8 cellular contexts compared by ENCODE assay signal in genomic region chr2:71067567-71068217, GRCh38. TPM values are rescaled to one million over a fixed set of nuclear protein-coding genes. Genes with fewer than 3 reads are reported as not detected.
DNase-seq lines count a peak whose midpoint lies in the region; ATAC-seq and TF ChIP-seq lines count a peak whose summit lies in the region.

No MANE protein-coding gene starts in this region.

- TF ChIP-seq CTCF in adrenal gland (IDR thresholded peaks at IDR 0.05) (peak in 1 of 6 experiments; percentile 16), stomach (IDR thresholded peaks at IDR 0.05) (no peak)

- peak; percentile 2 for ATAC-seq in HG03175 (IDR thresholded peaks at IDR 0.05; ENCODE audit: unreplicated experiment)
- ATAC-seq in HG03571 (IDR thresholded peaks at IDR 0.05; ENCODE audit: unreplicated experiment): no peak

- H3K9me3 ChIP-seq in adrenal gland (replicated peaks in 1 of 3) (no peaks in the 10 kb centered on the region), stomach (no peaks in the 10 kb centered on the region)

- H3K4me3 ChIP-seq in adrenal gland: peak overlapping the region; percentile 46 to 97 (median 73)
- H3K4me3 ChIP-seq in stomach: peak overlapping the region; percentile 66 to 97 (median 78)

- TF ChIP-seq EP300 in stomach (IDR thresholded peaks at IDR 0.05): no peak

- intact Hi-C loops in adrenal gland (cut with DNase I): no loop called here
- intact Hi-C loops in stomach (cut with DNase I; ENCODE audit: low total_unique reads): no loop called here

- peak; percentile 21 for DNase-seq in activated CD4-positive, alpha-beta T cell treated with anti-CD3 and anti-CD28 coated beads for 48 hours
- no peak for DNase-seq in activated CD4-positive, alpha-beta T cell treated with anti-CD3 and anti-CD28 coated beads, Interleukin-2, amount 50 U/mL, for 4 hours
- DNase-seq in adrenal gland: peak in 2 of 7 donors; percentile 20 to 34
- DNase-seq in iPS-NIHi7 (ENCODE audit: extremely low spot score): peak; percentile 57
- DNase-seq in stomach: no peak
- DNase-seq in effector CD4-positive, alpha-beta T cell: no peak

- H3K4me1 ChIP-seq in adrenal gland (replicated peaks in 1 of 2) (peaks cover 14 to 34% of the 10 kb centered on the region in 2 donors), stomach (peaks cover 13 to 74% (median 55%) of the 10 kb centered on the region in 4 donors)

- H3K27me3 ChIP-seq in adrenal gland (no peaks in the 10 kb centered on the region), stomach (no peaks in the 10 kb centered on the region)

- WGBS in adrenal gland, 4 donors: 4 to 21% (median 8%) methylated on average over 9 to 26 of the region's 26 CpGs
- WGBS in stomach, 5 donors: 3 to 7% (median 5%) methylated on average over 24 to 26 of the region's 26 CpGs

- H3K27ac ChIP-seq in adrenal gland: peak overlapping the region; percentile 90 to 96 (median 92)
- peak overlapping the region; percentile 95 to 99 (median 97) for H3K27ac ChIP-seq in stomach

- H3K36me3 ChIP-seq in adrenal gland (replicated peaks in 1 of 2) (peaks cover 0 to 3% of the 10 kb centered on the region in 2 donors), stomach (peaks cover 4 to 14% (median 4%) of the 10 kb centered on the region in 4 donors)

- TF ChIP-seq POLR2A in adrenal gland (IDR thresholded peaks at IDR 0.05): no peak
- TF ChIP-seq POLR2A in stomach (IDR thresholded peaks at IDR 0.05): no peak

RNA-seq across cellular contexts. Expression of gene NAGK, which starts 0.8 kb away (rescaled TPM):
- 100 to 1,000 TPM in 3 of 8 donors, 10 to 100 TPM in 5; 56.8 to 144 (median 85.1) TPM for total RNA-seq in adrenal gland
- polyA plus RNA-seq in adrenal gland: 100 to 1,000 TPM in 2 of 3 donors, 10 to 100 TPM in 1; 71.7 to 262 (median 203) TPM
- total RNA-seq in stomach: 100 to 1,000 TPM in 1 of 5 donors, 10 to 100 TPM in 4; 25.9 to 112 (median 62.4) TPM
- polyA plus RNA-seq in stomach: 100 to 1,000 TPM in 2 of 3 donors, 10 to 100 TPM in 1; 93.8 to 124 (median 117) TPM

Comparison
In these comparisons a context has a peak if more than half of its experiments do, and no peak if none do; other contexts are left out.
1. DNase-seq: peak in activated CD4-positive, alpha-beta T cell treated with anti-CD3 and anti-CD28 coated beads for 48 hours (single experiment) and iPS-NIHi7 (single experiment); none in activated CD4-positive, alpha-beta T cell treated with anti-CD3 and anti-CD28 coated beads, Interleukin-2, amount 50 U/mL, for 4 hours (0 of 2), stomach (single experiment) and effector CD4-positive, alpha-beta T cell (single experiment).